ENCODE assay signal across 2 cellular contexts in the genomic region with DNA sequence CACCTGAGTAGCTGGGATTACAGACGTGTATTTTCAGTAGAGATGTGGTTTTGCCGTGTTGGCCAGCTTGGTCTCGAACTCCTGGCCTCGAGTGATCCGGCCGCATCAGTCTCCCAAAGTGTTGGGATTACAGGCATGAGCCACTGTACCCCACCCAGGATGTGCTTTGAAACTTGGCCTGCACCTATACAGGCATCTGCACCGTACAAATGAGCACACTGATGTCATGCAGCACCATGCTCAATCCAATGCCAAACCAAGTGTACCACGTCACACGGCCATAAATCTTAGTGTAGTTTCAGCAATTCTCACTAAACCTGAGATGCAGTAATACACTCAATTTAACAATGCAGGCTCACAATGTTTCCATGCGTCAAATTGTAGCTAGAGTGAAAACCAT.
A peak's percentile ranks its signal among the peaks of the same experiment; 100 is the strongest.
TF ChIP-seq lines count a peak whose summit lies in the region.

No MANE protein-coding gene starts in this region.

TF ChIP-seq in HepG2, 621 proteins besides CTCF, POLR2A, EP300 and RAD21:
- TF ChIP-seq ATF1 (CRISPR knock-in tag; IDR thresholded peaks at IDR 0.05) (no peak), RBFOX2 (IDR thresholded peaks at IDR 0.05; ENCODE audit: low read depth, low read length) (peak; percentile 3; the same call in 1 of the 2 replicates)

TF ChIP-seq in K562, 482 proteins besides CTCF, POLR2A, EP300 and RAD21:
- no peak for TF ChIP-seq HNRNPUL1 (IDR thresholded peaks at IDR 0.05; ENCODE audit: low read length)
- 0 out of 2 replicates have a peak, but pooled peaks have one; percentile 5 for TF ChIP-seq RBFOX2 (IDR thresholded peaks at IDR 0.05; ENCODE audit: low read depth, low read length)
